9 cellular contexts compared by ENCODE assay signal in the genomic region with DNA sequence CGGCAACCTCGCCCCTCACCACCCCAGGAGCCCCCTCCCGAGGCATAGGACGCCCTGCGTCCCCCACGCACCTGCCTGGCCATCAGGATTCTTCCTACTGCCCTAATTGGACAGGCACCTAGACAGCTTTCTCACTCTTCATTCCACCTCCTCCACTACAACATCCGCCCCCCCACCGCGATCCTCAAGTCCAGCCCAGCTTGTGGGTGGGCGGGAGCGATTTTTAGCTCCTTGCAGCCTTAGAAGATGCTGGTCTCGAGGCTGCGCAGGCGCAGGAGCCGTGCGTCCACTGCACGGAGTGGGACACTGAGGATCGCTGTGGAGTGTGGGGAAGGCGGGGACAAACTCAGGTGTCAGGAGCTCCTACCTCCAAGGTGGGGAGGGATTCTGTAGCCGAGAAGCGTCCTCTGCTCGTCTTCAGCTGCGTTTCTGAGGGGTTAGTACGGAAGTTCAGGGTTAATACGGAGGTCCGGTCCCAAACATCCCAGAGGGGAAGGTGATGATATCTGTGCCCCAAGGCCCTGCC. TPM values are rescaled to one million over a fixed set of nuclear protein-coding genes. Genes with fewer than 3 reads are reported as not detected.
DNase-seq lines count a peak whose midpoint lies in the region; ATAC-seq and TF ChIP-seq lines count a peak whose summit lies in the region.
"Had no signal": no experiment of that assay in that cellular context is flagged by ENCODE, and none has a peak within 500 bp of the region (broad histone marks: within the 10 kb centered on the region; RNA-seq: fewer than 3 reads in every experiment).

A gene (minus strand): TSS at position 162 of the 526 bp plus-strand sequence. CDS start 4,600 bp downstream, outside the sequence.

- H3K9me3 ChIP-seq in HEK293 (ENCODE audit: control insufficient read depth, insufficient read depth, low read depth, low read length) (no peaks in the 10 kb centered on the region), lung (ENCODE audit: control insufficient read depth in 2 of 2, insufficient read depth in 1 of 2, low read length in 1 of 2) (peaks cover 0 to 4% of the 10 kb centered on the region in 2 donors)

- CTCF ChIA-PET in HEK293 (lab: Yijun Ruan, JAX) = interaction anchor here (0.6 to 1.9 kb wide), 7 partner anchors 9 to 94 kb away, joined by 3 to 15 read pairs (median 3); no protein-coding TSS in a partner anchor

- H3K4me1 ChIP-seq in HEK293 (ENCODE audit: control insufficient read depth, insufficient read depth, low read length) (0 out of 2 replicates have a peak, but pooled peaks cover 2% of the 10 kb centered on the region), lung (ENCODE audit: control insufficient read depth in 2 of 2, insufficient read depth in 2 of 2, low read length in 2 of 2) (peaks cover 3 to 11% of the 10 kb centered on the region in 2 donors)

- no peaks in the 10 kb centered on the region for H3K36me3 ChIP-seq in HEK293 (ENCODE audit: control insufficient read depth in 2 of 2, insufficient read depth in 1 of 2, low read length in 2 of 2)
- H3K36me3 ChIP-seq in lung (ENCODE audit: control insufficient read depth in 2 of 2, insufficient read depth in 2 of 2, low read length in 2 of 2) = no peaks in the 10 kb centered on the region

- H3K4me3 ChIP-seq in AG09309 (ENCODE audit: control insufficient read depth, low read depth, low read length) (peak within 1 kb of the TSS; percentile 34), HEK293 (ENCODE audit: low read depth, low read length) (peak within 1 kb of the TSS; percentile 58), lung (peak within 1 kb of the TSS; percentile 16)

- TF ChIP-seq CTCF in AG09309 (IDR thresholded peaks at IDR 0.05; ENCODE audit: control insufficient read depth, insufficient read depth, low read depth, low read length, missing control alignments) = no peak
- no peak; the same call in 1 of the 2 replicates for TF ChIP-seq CTCF in HEK293 (tag by site-specific recombination; IDR thresholded peaks at IDR 0.05)
- no peak for TF ChIP-seq CTCF in lung (IDR thresholded peaks at IDR 0.05; ENCODE audit: control extremely low read depth, extremely low read depth)

- POLR2A ChIA-PET in HEK293 (lab: Yijun Ruan, JAX) = interaction anchor here (1.4 to 1.5 kb wide), 2 partner anchors 28 to 47 kb away, joined by 3 to 6 read pairs; a partner anchor contains a TSS

- no peaks in the 10 kb centered on the region for H3K27me3 ChIP-seq in lung (ENCODE audit: control insufficient read depth, insufficient read depth)

- 6 to 7% methylated on average over 26 of the region's 26 CpGs for WGBS in lung, 2 donors

- ATAC-seq in lung (ENCODE audit: insufficient read depth, low FRiP score) = no peak
- ATAC-seq in HG02870 (IDR thresholded peaks at IDR 0.05; ENCODE audit: unreplicated experiment) = no peak
- ATAC-seq in HG02840 (IDR thresholded peaks at IDR 0.05; ENCODE audit: low FRiP score, unreplicated experiment) = no peak

- DNase-seq in AG09309 (ENCODE audit: low read depth) = no peak
- no peak for DNase-seq in lung (ENCODE audit: low spot score)
- no peak for DNase-seq in inferior parietal cortex (ENCODE audit: extremely low spot score)
- DNase-seq in GM03348 (ENCODE audit: low spot score) = no peak

- H3K27ac ChIP-seq in HEK293 (ENCODE audit: extremely low read depth, low read depth, low read length) = no peak within 1 kb of the TSS; the same call in 1 of the 2 replicates
- H3K27ac ChIP-seq in angular gyrus (ENCODE audit: low read depth, low read length) = peak within 1 kb of the TSS; percentile 35
- no peak within 1 kb of the TSS for H3K27ac ChIP-seq in lung (ENCODE audit: low read depth in 1 of 2, low read length in 1 of 2)
- H3K27ac ChIP-seq: epithelial cell of prostate had no signal

TF ChIP-seq in HEK293, 187 proteins besides CTCF, POLR2A, EP300 and RAD21:
- TF ChIP-seq GLIS1 (tag by site-specific recombination; IDR thresholded peaks at IDR 0.05) (peak; percentile 78), ZNF335 (tag by site-specific recombination; conservative IDR thresholded peaks at IDR 0.05) (peak; percentile 96), ZNF600 (tag by site-specific recombination; IDR thresholded peaks at IDR 0.05) (peak; percentile 65; the same call in 1 of the 2 replicates), ZFHX2 (tag by site-specific recombination; conservative IDR thresholded peaks at IDR 0.05) (peak; percentile 95), ZNF768 (tag by site-specific recombination; IDR thresholded peaks at IDR 0.05) (no peak), SP2 (tag by site-specific recombination; IDR thresholded peaks at IDR 0.05) (peak; percentile 71), EGR2 (tag by site-specific recombination; IDR thresholded peaks at IDR 0.05; ENCODE audit: low read depth) (peak; percentile 90), ZNF140 (tag by site-specific recombination; IDR thresholded peaks at IDR 0.05) (no peak), ZNF350 (tag by site-specific recombination; IDR thresholded peaks at IDR 0.05) (no peak)
- TF ChIP-seq, protein P1, sequence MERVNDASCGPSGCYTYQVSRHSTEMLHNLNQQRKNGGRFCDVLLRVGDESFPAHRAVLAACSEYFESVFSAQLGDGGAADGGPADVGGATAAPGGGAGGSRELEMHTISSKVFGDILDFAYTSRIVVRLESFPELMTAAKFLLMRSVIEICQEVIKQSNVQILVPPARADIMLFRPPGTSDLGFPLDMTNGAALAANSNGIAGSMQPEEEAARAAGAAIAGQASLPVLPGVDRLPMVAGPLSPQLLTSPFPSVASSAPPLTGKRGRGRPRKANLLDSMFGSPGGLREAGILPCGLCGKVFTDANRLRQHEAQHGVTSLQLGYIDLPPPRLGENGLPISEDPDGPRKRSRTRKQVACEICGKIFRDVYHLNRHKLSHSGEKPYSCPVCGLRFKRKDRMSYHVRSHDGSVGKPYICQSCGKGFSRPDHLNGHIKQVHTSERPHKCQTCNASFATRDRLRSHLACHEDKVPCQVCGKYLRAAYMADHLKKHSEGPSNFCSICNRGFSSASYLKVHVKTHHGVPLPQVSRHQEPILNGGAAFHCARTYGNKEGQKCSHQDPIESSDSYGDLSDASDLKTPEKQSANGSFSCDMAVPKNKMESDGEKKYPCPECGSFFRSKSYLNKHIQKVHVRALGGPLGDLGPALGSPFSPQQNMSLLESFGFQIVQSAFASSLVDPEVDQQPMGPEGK (tag by site-specific recombination; IDR thresholded peaks at IDR 0.05) = 0 out of 2 replicates have a peak, but pooled peaks have one; percentile 13

RNA-seq across cellular contexts. Expression of the gene that starts here (rescaled TPM):
- not detected for total RNA-seq in lung
- polyA plus RNA-seq in lung = not detected
